8 cellular contexts compared by ENCODE assay signal in the genomic region with DNA sequence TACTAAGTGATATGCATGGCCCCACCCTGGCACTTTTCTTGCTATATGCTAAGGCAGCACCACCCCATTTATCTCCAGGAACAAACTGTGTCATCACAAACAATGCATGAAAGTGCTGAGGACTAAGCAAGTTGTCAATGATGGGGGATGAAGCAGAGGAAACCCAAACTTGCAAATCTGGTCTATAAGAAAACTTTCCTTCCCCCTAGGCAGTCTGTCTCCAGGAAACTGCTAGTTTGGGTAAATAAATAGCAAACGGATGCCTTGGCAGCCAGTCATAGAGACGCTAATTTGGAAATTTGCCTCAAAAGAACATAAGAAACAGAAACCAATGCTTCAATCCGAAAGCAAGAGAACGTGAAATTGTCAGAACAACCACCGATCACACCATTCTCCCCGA. TPM values are rescaled to one million over a fixed set of nuclear protein-coding genes. Genes with fewer than 3 reads are reported as not detected.
A peak's percentile ranks its signal among the peaks of the same experiment; 100 is the strongest.
DNase-seq lines count a peak whose midpoint lies in the region; ATAC-seq lines count a peak whose summit lies in the region.

No MANE protein-coding gene starts in this region.

- H3K4me3 ChIP-seq in skeletal muscle cell (ENCODE audit: low read depth, low read length): peak overlapping the region; percentile 2

- ATAC-seq in GM18870 (IDR thresholded peaks at IDR 0.05; ENCODE audit: unreplicated experiment): peak; percentile 59
- no peak for ATAC-seq in GM19397 (IDR thresholded peaks at IDR 0.05; ENCODE audit: unreplicated experiment)
- no peak for ATAC-seq in HG03135 (IDR thresholded peaks at IDR 0.05; ENCODE audit: unreplicated experiment)

- H3K36me3 Mint-ChIP-seq in IgD-negative memory B cell: peaks cover 8% of the 10 kb centered on the region

- peaks cover 32 to 43% (median 39%) of the 10 kb centered on the region in 3 donors for H3K4me1 Mint-ChIP-seq in IgD-negative memory B cell

- DNase-seq in fibroblast of peridontal ligament (ENCODE audit: extremely low read depth) (peak; percentile 79), skeletal muscle cell (ENCODE audit: low read depth) (no peak), OCI-M1 (lab: John Stamatoyannopoulos, UW) (no peak)
- no peak for DNase-seq in stimulated activated CD4-positive, alpha-beta T cell treated with anti-CD3 and anti-CD28 coated beads, Interleukin-2, amount 100 ng/mL, for 48 hours

- peak overlapping the region; percentile 62 to 79 (median 71) for H3K4me3 Mint-ChIP-seq in IgD-negative memory B cell

- H3K9me3 Mint-ChIP-seq in IgD-negative memory B cell: peaks cover 2 to 10% (median 4%) of the 10 kb centered on the region in 3 donors

- H3K27me3 Mint-ChIP-seq in IgD-negative memory B cell: no peaks in the 10 kb centered on the region

- H3K27ac Mint-ChIP-seq in IgD-negative memory B cell: peak overlapping the region; percentile 51 to 86 (median 78)

RNA-seq across cellular contexts. Expression of gene HSBP1, which starts 5.6 kb away (rescaled TPM):
- 41.4 TPM for polyA plus RNA-seq in IgD-negative memory B cell
